12 cellular contexts compared by ENCODE assay signal in genomic region chr22:48097723-48098122, GRCh38.
DNase-seq lines count a peak whose midpoint lies in the region; ATAC-seq, FAIRE-seq and TF ChIP-seq lines count a peak whose summit lies in the region.
"Had no signal": no experiment of that assay in that cellular context is flagged by ENCODE, and none has a peak within 500 bp of the region (broad histone marks: within the 10 kb centered on the region; RNA-seq: fewer than 3 reads in every experiment).

No MANE protein-coding gene starts in this region.

- CTCF ChIA-PET in activated B cell treated with CpG ODN at 0.5 μM for 24 hours (lab: Charles Lee), result no interaction called here

- H3K4me3 Mint-ChIP-seq in activated B cell treated with CpG ODN at 0.5 μM for 24 hours, result peak overlapping the region; percentile 59

- TF ChIP-seq CTCF in DND-41 (IDR thresholded peaks at IDR 0.05; ENCODE audit: borderline replicate concordance, extremely low read depth, low read length, poor library complexity, severe bottlenecking) (no peak), activated B cell treated with CpG ODN at 0.5 μM for 24 hours (IDR thresholded peaks at IDR 0.05) (no peak), kidney (IDR thresholded peaks at IDR 0.05; ENCODE audit: borderline replicate concordance, extremely low read depth, insufficient read depth) (no peak)

- no peaks in the 10 kb centered on the region for H3K9me3 Mint-ChIP-seq in activated B cell treated with CpG ODN at 0.5 μM for 24 hours

- intact Hi-C loops in activated B cell treated with CpG ODN at 0.5 μM for 24 hours (cut with micrococcal nuclease), result loop anchor here (2.0 to 5.0 kb wide), 3 partner anchors 101 to 345 kb away; no protein-coding TSS in a partner anchor
- intact Hi-C loops in kidney (cut with DNase I), result no loop called here

- H3K27ac ChIP-seq in DND-41 (ENCODE audit: low read length) (peak overlapping the region; percentile 100), kidney (ENCODE audit: low read depth in 2 of 2, low read length in 2 of 2) (no peak overlapping the region)

- H3K27me3 ChIP-seq in DND-41 (ENCODE audit: insufficient read depth, low read length, poor library complexity), result no peaks in the 10 kb centered on the region

- H3K36me3 ChIP-seq in DND-41 (ENCODE audit: insufficient read depth, low read length) (peaks cover 7% of the 10 kb centered on the region; the same call in 1 of the 2 replicates), kidney (ENCODE audit: control insufficient read depth in 1 of 2, insufficient read depth in 2 of 2, low read length in 2 of 2) (no peaks in the 10 kb centered on the region)

- peak overlapping the region; percentile 84 for H3K4me2 ChIP-seq in DND-41 (ENCODE audit: insufficient read depth, low read length)

- H3K36me3 Mint-ChIP-seq in activated B cell treated with CpG ODN at 0.5 μM for 24 hours (ENCODE audit: low read depth), result no peaks in the 10 kb centered on the region

- peaks cover 41% of the 10 kb centered on the region for H3K79me2 ChIP-seq in DND-41 (ENCODE audit: insufficient read depth, low read length)

- H3K4me1 ChIP-seq in DND-41 (ENCODE audit: insufficient read depth, low read length) (peaks cover 67% of the 10 kb centered on the region), kidney (ENCODE audit: control insufficient read depth in 1 of 2, insufficient read depth in 1 of 2, low read depth in 1 of 2, low read length in 2 of 2) (no peaks in the 10 kb centered on the region)
- H3K4me1 ChIP-seq: Caco-2 had no signal

- peak overlapping the region; percentile 94 for H3K9ac ChIP-seq in DND-41 (ENCODE audit: low read depth, low read length)
- H3K9ac ChIP-seq in kidney (ENCODE audit: low read length in 2 of 2), result no peak overlapping the region

- H2AFZ ChIP-seq in DND-41 (ENCODE audit: low read depth, low read length), result peak overlapping the region; percentile 35; the same call in 1 of the 2 replicates

- POLR2A ChIA-PET in activated B cell treated with CpG ODN at 0.5 μM for 24 hours (lab: Charles Lee), result no interaction called here

- H3K4me1 Mint-ChIP-seq in activated B cell treated with CpG ODN at 0.5 μM for 24 hours, result peaks cover 91% of the 10 kb centered on the region

- DNase-seq in DND-41 (peak; percentile 75), activated B cell treated with CpG ODN at 0.5 μM for 24 hours (no peak), kidney (no peak), GOT3 (lab: John Stamatoyannopoulos, UW) (no peak)
- no peak for DNase-seq in stimulated activated CD4-positive, alpha-beta T cell treated with anti-CD3 and anti-CD28 coated beads, Interleukin-2, amount 100 ng/mL, for 48 hours
- DNase-seq: Caco-2, trophoblast cell had no signal

- H3K4me3 ChIP-seq in DND-41 (ENCODE audit: low read depth in 1 of 2, low read length in 2 of 2) (peak overlapping the region in 1 of 2 experiments; percentile 44; a peak in 2 of 4 replicates), kidney (ENCODE audit: low read length in 2 of 2) (no peak overlapping the region)

- H4K20me1 ChIP-seq in DND-41 (ENCODE audit: insufficient read depth, low read length), result no peaks in the 10 kb centered on the region

- H3K27me3 Mint-ChIP-seq in activated B cell treated with CpG ODN at 0.5 μM for 24 hours, result no peaks in the 10 kb centered on the region

- H3K27ac Mint-ChIP-seq in activated B cell treated with CpG ODN at 0.5 μM for 24 hours, result peak overlapping the region; percentile 92

- FAIRE-seq in kidney (lab: Jason Lieb, UNC), result no peak
- FAIRE-seq: endothelial cell of umbilical vein, HTR-8/SVneo had no signal

- peak; percentile 30 for ATAC-seq in DND-41 (ENCODE audit: insufficient read depth, low read depth)
- peak; percentile 18 for ATAC-seq in GM19328 (IDR thresholded peaks at IDR 0.05; ENCODE audit: unreplicated experiment)
- ATAC-seq in HG02981 (IDR thresholded peaks at IDR 0.05; ENCODE audit: unreplicated experiment), result peak; percentile 11
- peak; percentile 9 for ATAC-seq in activated B cell treated with CpG ODN at 0.5 μM for 24 hours (ENCODE audit: low read depth)
- no peak for ATAC-seq in HG02571 (IDR thresholded peaks at IDR 0.05; ENCODE audit: unreplicated experiment)

- H3K9me3 ChIP-seq in DND-41 (ENCODE audit: insufficient read depth, low read length, severe bottlenecking), result no peaks in the 10 kb centered on the region
- no peaks in the 10 kb centered on the region for H3K9me3 ChIP-seq in kidney (ENCODE audit: control insufficient read depth in 1 of 2, low read length in 2 of 2)
- H3K9me3 ChIP-seq: Caco-2 had no signal
